In the genomic region with DNA sequence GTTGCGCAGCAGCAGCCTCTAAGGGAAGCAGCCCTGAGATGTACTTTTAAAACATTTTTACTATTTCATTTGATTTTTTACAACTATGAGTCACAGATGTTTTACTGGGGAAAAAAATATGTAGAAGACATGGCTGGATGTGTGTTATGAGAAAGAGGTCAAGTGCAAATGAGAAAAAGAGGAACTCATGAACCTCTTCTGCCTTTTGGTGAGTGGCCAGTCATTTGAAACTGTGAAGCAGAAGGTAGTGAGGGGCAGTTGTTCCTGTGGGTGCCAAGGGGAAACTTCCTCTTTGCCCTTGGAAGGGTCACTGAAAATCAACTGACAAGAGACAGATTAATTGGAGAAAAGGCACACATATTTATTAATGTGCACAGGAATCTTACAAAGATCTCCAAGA, we compare ENCODE assay signal across 14 cellular contexts. TPM values are rescaled to one million over a fixed set of nuclear protein-coding genes. Genes with fewer than 3 reads are reported as not detected.
DNase-seq lines count a peak whose midpoint lies in the region; ATAC-seq and TF ChIP-seq lines count a peak whose summit lies in the region.
"Had no signal": no experiment of that assay in that cellular context is flagged by ENCODE, and none has a peak within 500 bp of the region (broad histone marks: within the 10 kb centered on the region; RNA-seq: fewer than 3 reads in every experiment).

No MANE protein-coding gene starts in this region.

- H3K4me1 ChIP-seq in upper lobe of right lung: no peaks in the 10 kb centered on the region
- H3K4me1 ChIP-seq: vagina had no signal

- no peak for DNase-seq in activated naive CD8-positive, alpha-beta T cell treated with anti-CD3 and anti-CD28 coated beads, Interleukin-2, amount 50 U/mL, for 24 hours
- DNase-seq in activated naive CD8-positive, alpha-beta T cell treated with anti-CD3 and anti-CD28 coated beads for 36 hours: no peak
- DNase-seq in NOMO-1 treated with dmso at 0.1 percent for 144 hours (lab: John Stamatoyannopoulos, UW; ENCODE audit: unreplicated experiment) (peak; percentile 31), upper lobe of right lung (no peak), cerebellum (ENCODE audit: low spot score) (no peak), NCI-H2196 (lab: John Stamatoyannopoulos, UW; ENCODE audit: unreplicated experiment) (no peak), substantia nigra (lab: John Stamatoyannopoulos, UW) (no peak)
- DNase-seq: activated T-cell treated with anti-CD3 and anti-CD28 coated beads, Interleukin-2, amount 50 U/mL, for 1 hour; NCI-H1417; WERI-Rb-1 had no signal

- H3K27me3 ChIP-seq in upper lobe of right lung: no peaks in the 10 kb centered on the region
- H3K27me3 ChIP-seq: vagina had no signal

- H3K36me3 Mint-ChIP-seq in activated naive CD8-positive, alpha-beta T cell treated with anti-CD3 and anti-CD28 coated beads, Interleukin-2, amount 50 U/mL, for 24 hours (ENCODE audit: low read depth): no peaks in the 10 kb centered on the region
- no peaks in the 10 kb centered on the region for H3K36me3 Mint-ChIP-seq in activated naive CD8-positive, alpha-beta T cell treated with anti-CD3 and anti-CD28 coated beads for 36 hours

- H3K4me3 Mint-ChIP-seq in activated naive CD8-positive, alpha-beta T cell treated with anti-CD3 and anti-CD28 coated beads, Interleukin-2, amount 50 U/mL, for 24 hours: no peak overlapping the region
- H3K4me3 Mint-ChIP-seq in activated naive CD8-positive, alpha-beta T cell treated with anti-CD3 and anti-CD28 coated beads for 36 hours: no peak overlapping the region

- no peak overlapping the region for H3K27ac ChIP-seq in upper lobe of right lung
- no peak overlapping the region for H3K27ac ChIP-seq in substantia nigra (ENCODE audit: low read depth, low read length, poor library complexity, severe bottlenecking)
- H3K27ac ChIP-seq: vagina, WERI-Rb-1 had no signal

- ATAC-seq in activated naive CD8-positive, alpha-beta T cell treated with anti-CD3 and anti-CD28 coated beads, Interleukin-2, amount 50 U/mL, for 24 hours: no peak
- ATAC-seq in HG02981 (IDR thresholded peaks at IDR 0.05; ENCODE audit: unreplicated experiment) (peak; percentile 55), upper lobe of right lung (peak; percentile 66)
- ATAC-seq: Panc1 had no signal

- peak overlapping the region; percentile 32 for H3K27ac Mint-ChIP-seq in activated naive CD8-positive, alpha-beta T cell treated with anti-CD3 and anti-CD28 coated beads, Interleukin-2, amount 50 U/mL, for 24 hours
- no peak overlapping the region for H3K27ac Mint-ChIP-seq in activated naive CD8-positive, alpha-beta T cell treated with anti-CD3 and anti-CD28 coated beads for 36 hours

- intact Hi-C loops in upper lobe of right lung (cut with DNase I): no loop called here

- peaks cover 5% of the 10 kb centered on the region for H3K27me3 Mint-ChIP-seq in activated naive CD8-positive, alpha-beta T cell treated with anti-CD3 and anti-CD28 coated beads, Interleukin-2, amount 50 U/mL, for 24 hours
- peaks cover 8% of the 10 kb centered on the region for H3K27me3 Mint-ChIP-seq in activated naive CD8-positive, alpha-beta T cell treated with anti-CD3 and anti-CD28 coated beads for 36 hours

- peaks cover 19% of the 10 kb centered on the region for H3K9me3 Mint-ChIP-seq in activated naive CD8-positive, alpha-beta T cell treated with anti-CD3 and anti-CD28 coated beads, Interleukin-2, amount 50 U/mL, for 24 hours
- peaks cover 7% of the 10 kb centered on the region for H3K9me3 Mint-ChIP-seq in activated naive CD8-positive, alpha-beta T cell treated with anti-CD3 and anti-CD28 coated beads for 36 hours

- H3K4me1 Mint-ChIP-seq in activated naive CD8-positive, alpha-beta T cell treated with anti-CD3 and anti-CD28 coated beads, Interleukin-2, amount 50 U/mL, for 24 hours: peaks cover 11% of the 10 kb centered on the region
- no peaks in the 10 kb centered on the region for H3K4me1 Mint-ChIP-seq in activated naive CD8-positive, alpha-beta T cell treated with anti-CD3 and anti-CD28 coated beads for 36 hours

- TF ChIP-seq CTCF in upper lobe of right lung (IDR thresholded peaks at IDR 0.05): no peak

- no peak overlapping the region for H3K4me3 ChIP-seq in upper lobe of right lung
- H3K4me3 ChIP-seq: vagina had no signal

- no peaks in the 10 kb centered on the region for H3K9me3 ChIP-seq in upper lobe of right lung
- H3K9me3 ChIP-seq: vagina had no signal

- H3K36me3 ChIP-seq in upper lobe of right lung: no peaks in the 10 kb centered on the region
- H3K36me3 ChIP-seq: vagina, WERI-Rb-1 had no signal

RNA-seq across cellular contexts. Expression of a gene that starts 31.3 kb away (rescaled TPM):
- total RNA-seq in activated naive CD8-positive, alpha-beta T cell treated with anti-CD3 and anti-CD28 coated beads for 36 hours: under 1 TPM; 0.37 to 0.48 TPM
- total RNA-seq in upper lobe of right lung (63.8 TPM), cerebellum (1.5 TPM)
- total RNA-seq: endothelial cell of umbilical vein had no signal

Comparison
In these comparisons a context has a peak if more than half of its experiments do, and no peak if none do; other contexts are left out.
1. RNA of a gene that starts 31.3 kb away (total RNA-seq): 63.8 TPM in upper lobe of right lung (single experiment); 1.5 TPM in cerebellum (single experiment) and 0.37 to 0.48 TPM in activated naive CD8-positive, alpha-beta T cell treated with anti-CD3 and anti-CD28 coated beads for 36 hours; every median in the first group is over 10 times any median in the second.